ENCODE assay signal across 10 cellular contexts in the genomic region with DNA sequence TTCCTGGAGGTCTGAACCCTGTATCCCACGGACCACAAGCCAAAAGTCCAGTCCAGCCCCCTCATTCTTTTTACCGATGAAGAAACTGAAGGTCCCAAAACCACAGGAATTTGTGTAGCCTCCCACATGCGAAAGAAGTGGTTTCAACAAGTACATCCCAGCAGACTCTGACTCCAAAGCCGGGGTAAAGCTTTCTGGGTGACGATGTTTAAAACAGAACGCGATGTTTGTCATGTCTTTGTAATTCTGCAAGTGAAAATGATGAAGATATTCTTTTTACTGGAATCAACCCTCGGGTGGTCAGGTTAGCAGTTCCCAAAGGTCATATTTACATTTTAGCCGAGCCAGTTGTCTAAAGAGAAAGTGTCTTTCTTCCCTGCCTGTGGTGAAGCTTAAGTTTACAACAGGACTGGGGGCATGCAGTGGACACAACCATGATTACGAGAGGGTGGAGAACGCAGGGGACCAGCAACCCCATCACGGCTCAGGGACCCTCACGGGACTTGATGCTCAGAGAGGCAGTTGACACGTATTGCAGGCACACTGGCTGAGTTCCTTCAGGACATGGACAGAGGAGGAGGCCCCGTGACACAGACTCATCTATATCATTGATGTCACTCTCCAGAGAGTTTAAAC.
A peak's percentile ranks its signal among the peaks of the same experiment; 100 is the strongest.
DNase-seq lines count a peak whose midpoint lies in the region; TF ChIP-seq lines count a peak whose summit lies in the region.
"Had no signal": no experiment of that assay in that cellular context is flagged by ENCODE, and none has a peak within 500 bp of the region (broad histone marks: within the 10 kb centered on the region; RNA-seq: fewer than 3 reads in every experiment).

No MANE protein-coding gene starts in this region.

- no peak overlapping the region for H3K9ac ChIP-seq in MM.1S (ENCODE audit: low read length)

- H3K79me2 ChIP-seq in MM.1S (ENCODE audit: low read length), result no peaks in the 10 kb centered on the region

- no peak overlapping the region; the same call in 1 of the 2 replicates for H3K27ac ChIP-seq in MM.1S (ENCODE audit: low read length)
- H3K27ac ChIP-seq: epithelial cell of prostate had no signal

- peaks cover 14% of the 10 kb centered on the region for H3F3A ChIP-seq in MM.1S (ENCODE audit: insufficient read depth, low read length)

- H3K4me2 ChIP-seq in MM.1S (ENCODE audit: low read depth, low read length), result peak overlapping the region; percentile 46

- peak; percentile 61 for DNase-seq in activated CD8-positive, alpha-beta memory T cell treated with anti-CD3 and anti-CD28 coated beads, Interleukin-2, amount 50 U/mL, for 48 hours
- no peak for DNase-seq in activated CD8-positive, alpha-beta memory T cell treated with anti-CD3 and anti-CD28 coated beads, Interleukin-2, amount 50 U/mL, for 4 hours
- DNase-seq in MM.1S (peak; percentile 54), astrocyte of the hippocampus (ENCODE audit: low read depth, low spot score) (peak; percentile 87), NCI-H2227 (lab: John Stamatoyannopoulos, UW; ENCODE audit: unreplicated experiment) (no peak), T-helper 9 cell (no peak), NCI-H2196 (lab: John Stamatoyannopoulos, UW; ENCODE audit: unreplicated experiment) (no peak)
- peak; percentile 25 to 32 for DNase-seq in stimulated activated CD8-positive, alpha-beta memory T cell treated with anti-CD3 and anti-CD28 coated beads, Interleukin-15, amount 100 ng/mL, for 48 hours (ENCODE audit: low read depth in 2 of 2)
- DNase-seq: AML-193 had no signal

- H3K4me3 ChIP-seq in MM.1S (ENCODE audit: low read length), result peak overlapping the region; percentile 30

- no peaks in the 10 kb centered on the region for H4K20me1 ChIP-seq in MM.1S (ENCODE audit: insufficient read depth, low read length)

- no peaks in the 10 kb centered on the region for H3K27me3 ChIP-seq in MM.1S (replicated peaks; ENCODE audit: insufficient read depth, low read length)

- no peak for TF ChIP-seq CTCF in MM.1S (IDR thresholded peaks at IDR 0.05; ENCODE audit: low read length)

- H3K36me3 ChIP-seq in MM.1S (replicated peaks; ENCODE audit: insufficient read depth, low read length), result no peaks in the 10 kb centered on the region

- H3K9me2 ChIP-seq in MM.1S (replicated peaks; ENCODE audit: insufficient read depth, low read length), result no peaks in the 10 kb centered on the region

- H2AFZ ChIP-seq in MM.1S (ENCODE audit: low read length), result no peak overlapping the region

- H3K9me3 ChIP-seq in MM.1S (replicated peaks; ENCODE audit: insufficient read depth, low read length), result no peaks in the 10 kb centered on the region

- peaks cover 12% of the 10 kb centered on the region for H3K4me1 ChIP-seq in MM.1S (ENCODE audit: low read length)

Comparison
In these comparisons a context has a peak if more than half of its experiments do, and no peak if none do; other contexts are left out.
1. DNase-seq: peak in activated CD8-positive, alpha-beta memory T cell treated with anti-CD3 and anti-CD28 coated beads, Interleukin-2, amount 50 U/mL, for 48 hours (single experiment), MM.1S (single experiment), astrocyte of the hippocampus (single experiment) and stimulated activated CD8-positive, alpha-beta memory T cell treated with anti-CD3 and anti-CD28 coated beads, Interleukin-15, amount 100 ng/mL, for 48 hours (2 of 2); none in activated CD8-positive, alpha-beta memory T cell treated with anti-CD3 and anti-CD28 coated beads, Interleukin-2, amount 50 U/mL, for 4 hours (single experiment), NCI-H2227 (single experiment), T-helper 9 cell (single experiment) and NCI-H2196 (single experiment).